ENCODE assay signal across 14 cellular contexts in genomic region chr15:30926161-30926560, GRCh38. TPM values are rescaled to one million over a fixed set of nuclear protein-coding genes. Genes with fewer than 3 reads are reported as not detected.
A peak's percentile ranks its signal among the peaks of the same experiment; 100 is the strongest.
DNase-seq lines count a peak whose midpoint lies in the region; ATAC-seq and TF ChIP-seq lines count a peak whose summit lies in the region.
"Had no signal": no experiment of that assay in that cellular context is flagged by ENCODE, and none has a peak within 500 bp of the region (broad histone marks: within the 10 kb centered on the region; RNA-seq: fewer than 3 reads in every experiment).

No MANE protein-coding gene starts in this region.

- intact Hi-C loops in esophagus muscularis mucosa (cut with DNase I) (no loop called here), left ventricle myocardium superior (cut with micrococcal nuclease) (no loop called here)

- ATAC-seq in left ventricle myocardium superior, result no peak

- no peak for TF ChIP-seq CTCF in OCI-LY1 (IDR thresholded peaks at IDR 0.05; ENCODE audit: low read length)
- no peak for TF ChIP-seq CTCF in esophagus muscularis mucosa (IDR thresholded peaks at IDR 0.05)

- no peak overlapping the region for H2AFZ ChIP-seq in OCI-LY1 (ENCODE audit: low read length)
- H2AFZ ChIP-seq: GM23248 had no signal

- no peaks in the 10 kb centered on the region for H3F3A ChIP-seq in OCI-LY1 (ENCODE audit: insufficient read depth, low read length)

- H3K79me2 ChIP-seq in OCI-LY1 (ENCODE audit: insufficient read depth, low read length), result no peaks in the 10 kb centered on the region

- H3K4me3 ChIP-seq in BLaER1, result no peak overlapping the region
- H3K4me3 ChIP-seq in OCI-LY1 (ENCODE audit: low read depth, low read length, poor library complexity, severe bottlenecking), result no peak overlapping the region
- no peak overlapping the region for H3K4me3 ChIP-seq in esophagus muscularis mucosa
- H3K4me3 ChIP-seq: GM23248 had no signal

- H3K27ac ChIP-seq in BLaER1, result peak overlapping the region; percentile 92
- H3K27ac ChIP-seq in OCI-LY1 (ENCODE audit: low read depth, low read length, poor library complexity, severe bottlenecking), result peak overlapping the region; percentile 84
- H3K27ac ChIP-seq in esophagus muscularis mucosa (replicated peaks in 1 of 4), result no peak overlapping the region
- peak overlapping the region; percentile 99 for H3K27ac ChIP-seq in substantia nigra (ENCODE audit: low read depth, low read length, poor library complexity, severe bottlenecking)
- H3K27ac ChIP-seq: C4-2B, GM23248 had no signal

- H3K27me3 ChIP-seq in BLaER1 (no peaks in the 10 kb centered on the region), OCI-LY1 (ENCODE audit: insufficient read depth, low read length) (no peaks in the 10 kb centered on the region), esophagus muscularis mucosa (no peaks in the 10 kb centered on the region)

- H4K20me1 ChIP-seq in BLaER1 (no peaks in the 10 kb centered on the region), OCI-LY1 (ENCODE audit: insufficient read depth, low read length) (no peaks in the 10 kb centered on the region)

- TF ChIP-seq POLR2A in esophagus muscularis mucosa (IDR thresholded peaks at IDR 0.05; ENCODE audit: low read depth), result no peak

- peak overlapping the region; percentile 79 for H3K9ac ChIP-seq in BLaER1
- no peak overlapping the region for H3K9ac ChIP-seq in OCI-LY1 (ENCODE audit: low read length)
- H3K9ac ChIP-seq: GM23248 had no signal

- H3K4me2 ChIP-seq in BLaER1 (peak overlapping the region; percentile 86), OCI-LY1 (ENCODE audit: low read length) (no peak overlapping the region)

- H3K4me1 ChIP-seq in BLaER1 (peaks cover 93% of the 10 kb centered on the region), OCI-LY1 (ENCODE audit: insufficient read depth, low read length, severe bottlenecking) (peaks cover 74% of the 10 kb centered on the region), esophagus muscularis mucosa (peaks cover 0 to 21% (median 6%) of the 10 kb centered on the region in 4 donors)

- H3K9me3 ChIP-seq in BLaER1 (no peaks in the 10 kb centered on the region), OCI-LY1 (ENCODE audit: low read length) (no peaks in the 10 kb centered on the region), esophagus muscularis mucosa (no peaks in the 10 kb centered on the region)

- WGBS in esophagus muscularis mucosa, result 95% methylated on average over 8 of the region's 8 CpGs

- DNase-seq in esophagus muscularis mucosa (ENCODE audit: extremely low spot score), result peak; percentile 55
- no peak for DNase-seq in substantia nigra (lab: John Stamatoyannopoulos, UW)
- no peak for DNase-seq in DMS153 (lab: John Stamatoyannopoulos, UW)
- DNase-seq in left ventricle myocardium superior, result no peak
- no peak for DNase-seq in cerebellum (ENCODE audit: low spot score)
- DNase-seq: ACHN; CD4-positive, alpha-beta memory T cell; COR-L47; GM23248; IMR-90; KBM-7 had no signal

- no peak for TF ChIP-seq EP300 in esophagus muscularis mucosa (IDR thresholded peaks at IDR 0.05)

- H3K9me2 ChIP-seq in OCI-LY1 (ENCODE audit: low read depth, low read length), result no peaks in the 10 kb centered on the region

- H3K36me3 ChIP-seq in BLaER1 (peaks cover 42% of the 10 kb centered on the region), OCI-LY1 (ENCODE audit: insufficient read depth, low read length) (peaks cover 47% of the 10 kb centered on the region; the same call in 1 of the 2 replicates), esophagus muscularis mucosa (peaks cover 50 to 95% (median 86%) of the 10 kb centered on the region in 4 donors)

RNA-seq across cellular contexts. Expression of gene FAN1, which starts 22.4 kb away (rescaled TPM):
- total RNA-seq in esophagus muscularis mucosa (10 to 100 TPM; 13.6 to 18.7 (median 17.4) TPM), left ventricle myocardium superior (26.3 TPM), cerebellum (31.4 TPM)

Comparison
In these comparisons a context has a peak if more than half of its experiments do, and no peak if none do; other contexts are left out.
1. H3K27ac ChIP-seq: peak in BLaER1 (single experiment), OCI-LY1 (single experiment) and substantia nigra (single experiment); none in esophagus muscularis mucosa (0 of 4).